ENCODE assay signal across 24 cellular contexts in genomic region chr10:88069338-88069737, GRCh38.
"Had no signal": no experiment of that assay in that cellular context is flagged by ENCODE, and none has a peak within 500 bp of the region (broad histone marks: within the 10 kb centered on the region; RNA-seq: fewer than 3 reads in every experiment).

No MANE protein-coding gene starts in this region.

- H3K4me2 ChIP-seq: neural progenitor cell had no signal

- H3K36me3 ChIP-seq: lower lobe of right lung, neural progenitor cell, spleen, upper lobe of right lung had no signal

- H3K27me3 ChIP-seq: neural progenitor cell, spleen, upper lobe of right lung had no signal

- H3K9me3 ChIP-seq: lower lobe of right lung, spleen, upper lobe of right lung had no signal

- H3K36me3 Mint-ChIP-seq: naive B cell, neural progenitor cell had no signal

- DNase-seq: activated CD4-positive, alpha-beta T cell treated with anti-CD3 and anti-CD28 coated beads for 4 hours; activated CD4-positive, alpha-beta T cell treated with anti-CD3 and anti-CD28 coated beads, Interleukin-2, amount 50 U/mL, for 48 hours; activated CD4-positive, CD25-positive, alpha-beta regulatory T cell; activated CD8-positive, alpha-beta memory T cell treated with anti-CD3 and anti-CD28 coated beads, Interleukin-2, amount 50 U/mL, for 48 hours; activated naive CD4-positive, alpha-beta T cell; activated naive CD8-positive, alpha-beta T cell treated with anti-CD3 and anti-CD28 coated beads for 36 hours; activated T-cell treated with anti-CD3 and anti-CD28 coated beads, Interleukin-2, amount 50 U/mL, for 4 hours; central memory CD4-positive, alpha-beta T cell; effector memory CD4-positive, alpha-beta T cell; foreskin keratinocyte; kidney; lower lobe of right lung; naive B cell; spleen; stimulated activated CD4-positive, alpha-beta T cell treated with anti-CD3 and anti-CD28 coated beads, Interleukin-4, amount 100 ng/mL, for 1 hour; stimulated activated naive CD8-positive, alpha-beta T cell treated with anti-CD3 and anti-CD28 coated beads, Interleukin-15, Interleukin-2, amounts not matched to agents 100 U/mL and 50 U/mL, for 24 hours; T1000; upper lobe of right lung had no signal

- H3K4me3 ChIP-seq: lower lobe of right lung, neural progenitor cell, upper lobe of right lung had no signal

- H3K4me3 Mint-ChIP-seq: activated naive CD8-positive, alpha-beta T cell treated with anti-CD3 and anti-CD28 coated beads for 36 hours; activated T-cell treated with anti-CD3 and anti-CD28 coated beads, Interleukin-2, amount 50 U/mL, for 4 hours; neural progenitor cell had no signal

- H2AFZ ChIP-seq: neural progenitor cell had no signal

- H3K27ac ChIP-seq: foreskin keratinocyte, lower lobe of right lung, neural progenitor cell, upper lobe of right lung had no signal

- ATAC-seq: activated T-cell treated with anti-CD3 and anti-CD28 coated beads, Interleukin-2, amount 50 U/mL, for 4 hours; foreskin keratinocyte; left lobe of liver; stimulated activated naive CD8-positive, alpha-beta T cell treated with anti-CD3 and anti-CD28 coated beads, Interleukin-15, Interleukin-2, amounts not matched to agents 100 U/mL and 50 U/mL, for 24 hours had no signal

- H3K4me1 ChIP-seq: foreskin keratinocyte, neural progenitor cell had no signal

- H3K9me3 Mint-ChIP-seq: activated T-cell treated with anti-CD3 and anti-CD28 coated beads, Interleukin-2, amount 50 U/mL, for 4 hours; activated T-helper 2 cell treated with anti-CD3 and anti-CD28 coated beads, Interferon-gamma antibody, Interleukin-2, Interleukin-4, amounts not matched to agents 10 μg/mL and 5 μg/mL and 100 μg/mL, durations not matched to agents 14 hours and 24 hours and 36 hours; neural progenitor cell had no signal

- H3K27me3 Mint-ChIP-seq: activated naive CD8-positive, alpha-beta T cell treated with anti-CD3 and anti-CD28 coated beads for 36 hours; naive B cell; progenitor cell of endocrine pancreas had no signal

- H3K27ac Mint-ChIP-seq: activated naive CD8-positive, alpha-beta T cell treated with anti-CD3 and anti-CD28 coated beads for 36 hours; activated T-helper 2 cell treated with anti-CD3 and anti-CD28 coated beads, Interferon-gamma antibody, Interleukin-2, Interleukin-4, amounts not matched to agents 10 μg/mL and 5 μg/mL and 100 μg/mL, durations not matched to agents 14 hours and 24 hours and 36 hours; progenitor cell of endocrine pancreas had no signal

- H3K9ac ChIP-seq: neural progenitor cell had no signal

- FAIRE-seq: astrocyte, colon, kidney had no signal

- H3K4me1 Mint-ChIP-seq: neural progenitor cell had no signal
